20 cellular contexts compared by ENCODE assay signal in genomic region chr14:87102979-87103378, GRCh38.
DNase-seq lines count a peak whose midpoint lies in the region; FAIRE-seq and TF ChIP-seq lines count a peak whose summit lies in the region.
"Had no signal": no experiment of that assay in that cellular context is flagged by ENCODE, and none has a peak within 500 bp of the region (broad histone marks: within the 10 kb centered on the region; RNA-seq: fewer than 3 reads in every experiment).

No MANE protein-coding gene starts in this region.

- no peak overlapping the region for H2BK5ac ChIP-seq in H1 (ENCODE audit: low read depth, low read length)

- no peak overlapping the region for H2BK15ac ChIP-seq in H1 (ENCODE audit: low read length)

- H3K27me3 Mint-ChIP-seq in nephron (ENCODE audit: low read depth), result no peaks in the 10 kb centered on the region

- no peak overlapping the region for H2BK12ac ChIP-seq in H1 (ENCODE audit: low read depth, low read length)

- no peaks in the 10 kb centered on the region; a peak in 1 of 7 replicates for H3K4me1 ChIP-seq in H1 (replicated peaks in 1 of 4; ENCODE audit: control insufficient read depth in 3 of 4, insufficient read depth in 4 of 4, low read length in 3 of 4)

- no peaks in the 10 kb centered on the region for H3K79me2 ChIP-seq in H1 (ENCODE audit: control insufficient read depth in 1 of 2, insufficient read depth in 2 of 2, low read length in 2 of 2)

- no peak for TF ChIP-seq EP300 in H1 (IDR thresholded peaks at IDR 0.05; ENCODE audit: borderline replicate concordance in 1 of 2, low read depth in 2 of 2, low read length in 2 of 2)

- 97% methylated on average over 2 of the region's 2 CpGs; no CpG with 5 or more reads in 1 of the 2 experiments for WGBS in H1 (ENCODE audit: extremely low coverage in 1 of 2, insufficient coverage in 1 of 2, insufficient read length in 1 of 2, insufficient replicate concordance in 2 of 2, low coverage in 1 of 2, low lambda C conversion rate in 2 of 2, missing lambda C conversion rate in 1 of 2), 2 experiments

- H3K36me3 ChIP-seq in H1 (ENCODE audit: control insufficient read depth in 2 of 4, insufficient read depth in 4 of 4, low read length in 3 of 4), result no peaks in the 10 kb centered on the region

- H2BK120ac ChIP-seq in H1 (replicated peaks; ENCODE audit: low read depth, low read length), result no peak overlapping the region

- peak overlapping the region; percentile 79; the same call in 1 of the 2 replicates for H2AFZ ChIP-seq in H1 (ENCODE audit: low read length)

- no peak overlapping the region for H3K4me3 ChIP-seq in H1 (ENCODE audit: extremely low read depth in 1 of 4, insufficient read depth in 2 of 4, low read depth in 3 of 4, low read length in 4 of 4)
- H3K4me3 ChIP-seq in fibroblast of the aortic adventitia (ENCODE audit: low read depth, low read length), result no peak overlapping the region

- no peaks in the 10 kb centered on the region for H3K23me2 ChIP-seq in H1 (ENCODE audit: low read depth, low read length)

- no peak overlapping the region for H3K27ac ChIP-seq in H1 (ENCODE audit: low read depth, low read length)
- H3K27ac ChIP-seq: 22Rv1, C4-2B had no signal

- H3K23ac ChIP-seq in H1 (ENCODE audit: insufficient read length), result no peak overlapping the region

- CTCF ChIA-PET in H1 (lab: Charles Lee; ENCODE audit: partially characterized antibody), result interaction anchor here (0.7 to 2.1 kb wide), 2 partner anchors 10 to 1391 kb away, joined by 3 to 6 read pairs; no protein-coding TSS in a partner anchor

- H4K8ac ChIP-seq in H1 (ENCODE audit: extremely low read depth, insufficient read depth, low read length), result no peak overlapping the region

- DNase-seq in DMS53 (lab: John Stamatoyannopoulos, UW) (peak; percentile 17), DMS53 treated with DMSO at 0.1 percent for 48 hours (lab: John Stamatoyannopoulos, UW; ENCODE audit: unreplicated experiment) (no peak), H1 (ENCODE audit: low read depth in 1 of 2, low spot score in 2 of 2) (no peak), fibroblast of the aortic adventitia (ENCODE audit: low read depth) (peak; percentile 3), HK-2 (ENCODE audit: unreplicated experiment) (no peak), D721Med (ENCODE audit: insufficient read length, low spot score) (no peak), GDM1 (lab: John Stamatoyannopoulos, UW) (no peak)
- DNase-seq: DMS153; H9; NCI-H1436; NCI-H2029; NCI-H2171; NCI-H446; NK-92 treated with Interleukin-12 subunit alpha and Interleukin-12 subunit beta, amount 100 ng/mL, for 24 hours; OCI-M1; SHP77 treated with DMSO at 0.1 percent for 48 hours had no signal

- H3K4me3 Mint-ChIP-seq in nephron, result no peak overlapping the region
- H3K4me3 Mint-ChIP-seq: H9 had no signal

- no peak overlapping the region for H2BK20ac ChIP-seq in H1 (ENCODE audit: low read length)

- H3K27ac Mint-ChIP-seq in nephron, result peak overlapping the region; percentile 2 to 18 (median 7)

- H4K5ac ChIP-seq in H1 (ENCODE audit: insufficient read length, low read depth, low read length), result no peak overlapping the region

- H3K18ac ChIP-seq in H1 (ENCODE audit: extremely low read depth, low read length), result no peak overlapping the region

- H3K9me3 ChIP-seq in H1 (ENCODE audit: insufficient read depth in 2 of 2, low read depth in 1 of 2, low read length in 1 of 2), result no peaks in the 10 kb centered on the region

- no peaks in the 10 kb centered on the region for H3K79me1 ChIP-seq in H1 (ENCODE audit: low read depth, low read length)

- H3K4me1 Mint-ChIP-seq in nephron, result peaks cover 7% of the 10 kb centered on the region

- no peak overlapping the region for H4K91ac ChIP-seq in H1 (replicated peaks; ENCODE audit: insufficient read length, low read length)

- no peak overlapping the region for H3K9ac ChIP-seq in H1 (replicated peaks in 1 of 4; ENCODE audit: extremely low read depth in 1 of 4, low read depth in 3 of 4, low read length in 3 of 4)

- FAIRE-seq in H1 (lab: Jason Lieb, UNC), result no peak
- no peak for FAIRE-seq in D721Med (lab: Jason Lieb, UNC)
- FAIRE-seq: GM19239 had no signal

- no peak for TF ChIP-seq RAD21 in H1 (IDR thresholded peaks at IDR 0.05 in 1 of 2, conservative IDR thresholded peaks at IDR 0.05 in 1 of 2; ENCODE audit: low read depth in 2 of 2, low read length in 2 of 2)

- no peak overlapping the region for H3K4ac ChIP-seq in H1 (replicated peaks; ENCODE audit: insufficient read length, low read depth, low read length)

- TF ChIP-seq POLR2A in H1 (IDR thresholded peaks at IDR 0.05; ENCODE audit: control extremely low read depth in 1 of 2, low read depth in 2 of 2, low read length in 2 of 2), result no peak

- no peak overlapping the region for H3K14ac ChIP-seq in H1 (ENCODE audit: insufficient read length)

- H3K4me2 ChIP-seq in H1 (ENCODE audit: insufficient read depth in 1 of 2, low read depth in 2 of 2, low read length in 2 of 2), result no peak overlapping the region

- POLR2A ChIA-PET in H1 (lab: Charles Lee; ENCODE audit: partially characterized antibody), result no interaction called here

- no peak for TF ChIP-seq CTCF in H1 (IDR thresholded peaks at IDR 0.05; ENCODE audit: control extremely low read depth in 1 of 3, insufficient read depth in 1 of 3, low read depth in 1 of 3, low read length in 3 of 3)
- TF ChIP-seq CTCF in fibroblast of the aortic adventitia (IDR thresholded peaks at IDR 0.05; ENCODE audit: insufficient read depth, low read length), result no peak
- no peak for TF ChIP-seq CTCF in nephron (IDR thresholded peaks at IDR 0.05; ENCODE audit: unreplicated experiment in 3 of 3)
- TF ChIP-seq CTCF in D721Med (IDR thresholded peaks at IDR 0.05; ENCODE audit: insufficient read depth, missing control alignments), result no peak

- no peak overlapping the region for H3K56ac ChIP-seq in H1 (replicated peaks; ENCODE audit: insufficient read length, low read depth, low read length)

- no peak overlapping the region for H2AK5ac ChIP-seq in H1 (ENCODE audit: low read depth, low read length)

- H3K9me3 Mint-ChIP-seq in nephron, result no peaks in the 10 kb centered on the region
- H3K9me3 Mint-ChIP-seq: H9 had no signal

- no peaks in the 10 kb centered on the region; a peak in 1 of 7 replicates for H3K27me3 ChIP-seq in H1 (replicated peaks in 1 of 4; ENCODE audit: control insufficient read depth in 3 of 4, extremely low read depth in 1 of 4, insufficient read depth in 3 of 4, low read length in 3 of 4)

- no peaks in the 10 kb centered on the region for H3K36me3 Mint-ChIP-seq in nephron (ENCODE audit: low read depth)

- H4K20me1 ChIP-seq in H1 (replicated peaks in 1 of 2; ENCODE audit: control insufficient read depth in 1 of 2, insufficient read depth in 2 of 2, low read length in 2 of 2), result no peaks in the 10 kb centered on the region

TF ChIP-seq in H1, 55 proteins besides CTCF, POLR2A, EP300 and RAD21:
- TF ChIP-seq E2F6 (IDR thresholded peaks at IDR 0.05) (no peak), SIRT6 (IDR thresholded peaks at IDR 0.05; ENCODE audit: low read length) (no peak), GTF2F1 (IDR thresholded peaks at IDR 0.05; ENCODE audit: borderline replicate concordance, low read depth, low read length) (no peak)

Comparison
In these comparisons a context has a peak if more than half of its experiments do, and no peak if none do; other contexts are left out.
1. DNase-seq: peak in DMS53 (single experiment) and fibroblast of the aortic adventitia (single experiment); none in DMS53 treated with DMSO at 0.1 percent for 48 hours (single experiment), H1 (0 of 2), HK-2 (single experiment), D721Med (single experiment) and GDM1 (single experiment).